Comparison of ENCODE assay signal across 2 cellular contexts in genomic region chr2:2644040-2644439, GRCh38.
TF ChIP-seq lines count a peak whose summit lies in the region.

No MANE protein-coding gene starts in this region.

TF ChIP-seq in SK-N-SH, 30 proteins besides CTCF, POLR2A, EP300 and RAD21:
- TF ChIP-seq REST (IDR thresholded peaks at IDR 0.05; ENCODE audit: low read depth, low read length) (no peak), FOSL2 (IDR thresholded peaks at IDR 0.05; ENCODE audit: borderline replicate concordance, low read depth) (no peak), USF1 (IDR thresholded peaks at IDR 0.05; ENCODE audit: borderline replicate concordance, low read depth) (no peak)

TF ChIP-seq in SK-N-SH treated with all-trans-retinoic acid at 6 μM for 48 hours, 23 proteins besides CTCF, POLR2A, EP300 and RAD21:
- TF ChIP-seq CSDC2 (CRISPR knock-in tag; IDR thresholded peaks at IDR 0.05), result no peak
- no peak for TF ChIP-seq ZNF8 (CRISPR knock-in tag; IDR thresholded peaks at IDR 0.05)
- TF ChIP-seq CREB5 (CRISPR knock-in tag; IDR thresholded peaks at IDR 0.05; ENCODE audit: low read depth), result no peak
- TF ChIP-seq PPARA (CRISPR knock-in tag; IDR thresholded peaks at IDR 0.05; ENCODE audit: borderline replicate concordance), result no peak
- TF ChIP-seq RARB (CRISPR knock-in tag; IDR thresholded peaks at IDR 0.05), result no peak
- no peak for TF ChIP-seq PATZ1 (CRISPR knock-in tag; IDR thresholded peaks at IDR 0.05; ENCODE audit: borderline replicate concordance)
- TF ChIP-seq TOX (CRISPR knock-in tag; IDR thresholded peaks at IDR 0.05; ENCODE audit: borderline replicate concordance), result no peak
- no peak for TF ChIP-seq ZNF70 (CRISPR knock-in tag; IDR thresholded peaks at IDR 0.05)
- TF ChIP-seq ZFP30 (CRISPR knock-in tag; IDR thresholded peaks at IDR 0.05), result no peak
- TF ChIP-seq SNAI2 (CRISPR knock-in tag; IDR thresholded peaks at IDR 0.05), result no peak
- no peak for TF ChIP-seq OSR1 (CRISPR knock-in tag; IDR thresholded peaks at IDR 0.05)
- no peak for TF ChIP-seq ISL1 (CRISPR knock-in tag; IDR thresholded peaks at IDR 0.05)
- no peak for TF ChIP-seq TCF4 (CRISPR knock-in tag; IDR thresholded peaks at IDR 0.05; ENCODE audit: borderline replicate concordance)
- no peak for TF ChIP-seq ARNTL (CRISPR knock-in tag; IDR thresholded peaks at IDR 0.05; ENCODE audit: borderline replicate concordance, low read depth)
- no peak for TF ChIP-seq ESRRG (CRISPR knock-in tag; IDR thresholded peaks at IDR 0.05)
- TF ChIP-seq POU6F1 (CRISPR knock-in tag; IDR thresholded peaks at IDR 0.05; ENCODE audit: borderline replicate concordance, low read depth), result no peak
- no peak for TF ChIP-seq BACH2 (CRISPR knock-in tag; IDR thresholded peaks at IDR 0.05; ENCODE audit: borderline replicate concordance)
- TF ChIP-seq GLIS3 (CRISPR knock-in tag; IDR thresholded peaks at IDR 0.05), result no peak
- no peak for TF ChIP-seq CSRNP3 (CRISPR knock-in tag; IDR thresholded peaks at IDR 0.05)
- TF ChIP-seq ZNF565 (CRISPR knock-in tag; conservative IDR thresholded peaks at IDR 0.05; ENCODE audit: low read depth), result no peak
